In genomic region chr7:158431941-158432347, GRCh38 we compare ENCODE assay signal across 8 cellular contexts.
DNase-seq lines count a peak whose midpoint lies in the region; ATAC-seq, FAIRE-seq and TF ChIP-seq lines count a peak whose summit lies in the region.
"Had no signal": no experiment of that assay in that cellular context is flagged by ENCODE, and none has a peak within 500 bp of the region (broad histone marks: within the 10 kb centered on the region; RNA-seq: fewer than 3 reads in every experiment).

No MANE protein-coding gene starts in this region.

- in situ Hi-C loops in IMR-90 (cut with MboI; ENCODE audit: low sequenced_read_pairs), result no loop called here

- H3K27me3 Mint-ChIP-seq in astrocyte (ENCODE audit: low read depth, unreplicated experiment), result no peaks in the 10 kb centered on the region

- no peak overlapping the region for H2AK9ac ChIP-seq in IMR-90 (replicated peaks; ENCODE audit: low read depth, low read length, poor library complexity)

- no peak overlapping the region for H3K56ac ChIP-seq in IMR-90 (ENCODE audit: extremely low read depth, insufficient read depth, low read length)

- intact Hi-C loops in IMR-90 (cut with micrococcal nuclease) (no loop called here), left lung (cut with DNase I) (no loop called here)

- no peaks in the 10 kb centered on the region for H3K27me3 ChIP-seq in IMR-90 (ENCODE audit: control insufficient read depth, insufficient read depth, low read length)
- H3K27me3 ChIP-seq in astrocyte (ENCODE audit: insufficient read depth, low read length), result no peaks in the 10 kb centered on the region
- H3K27me3 ChIP-seq in left lung, result peaks cover 0 to 3% of the 10 kb centered on the region in 2 donors
- no peaks in the 10 kb centered on the region for H3K27me3 ChIP-seq in tibial nerve

- CTCF ChIA-PET in IMR-90 (lab: Yijun Ruan, JAX), result no interaction called here

- no peak overlapping the region for H3K27ac Mint-ChIP-seq in astrocyte (ENCODE audit: unreplicated experiment)

- POLR2A ChIA-PET in IMR-90 (lab: Charles Lee; ENCODE audit: unreplicated experiment), result no interaction called here

- H3K18ac ChIP-seq in IMR-90 (ENCODE audit: low read depth, low read length), result no peak overlapping the region

- H3K14ac ChIP-seq in IMR-90 (replicated peaks; ENCODE audit: low read depth, low read length), result no peak overlapping the region

- no peaks in the 10 kb centered on the region for H3K4me1 ChIP-seq in IMR-90 (ENCODE audit: control insufficient read depth, insufficient read depth, low read length)
- no peaks in the 10 kb centered on the region for H3K4me1 ChIP-seq in astrocyte (ENCODE audit: insufficient read depth, low read length)
- peaks cover 2 to 8% of the 10 kb centered on the region in 2 donors for H3K4me1 ChIP-seq in left lung
- peaks cover 0 to 11% (median 0%) of the 10 kb centered on the region in 4 donors for H3K4me1 ChIP-seq in tibial nerve

- H3K36me3 ChIP-seq in IMR-90 (ENCODE audit: control insufficient read depth, insufficient read depth, low read length), result no peaks in the 10 kb centered on the region
- H3K36me3 ChIP-seq in astrocyte (ENCODE audit: insufficient read depth, low read length), result no peaks in the 10 kb centered on the region
- no peaks in the 10 kb centered on the region for H3K36me3 ChIP-seq in left lung
- no peaks in the 10 kb centered on the region for H3K36me3 ChIP-seq in tibial nerve

- TF ChIP-seq POLR2A in IMR-90 (IDR thresholded peaks at IDR 0.05; ENCODE audit: low read depth, low read length) (no peak), tibial nerve (IDR thresholded peaks at IDR 0.05) (no peak)

- TF ChIP-seq EP300 in tibial nerve (IDR thresholded peaks at IDR 0.05), result peak in 1 of 2 donors; percentile 54

- WGBS in IMR-90 (ENCODE audit: extremely low coverage in 2 of 2, insufficient read length in 1 of 2), 2 experiments, result no CpG with 5 or more reads among the region's 14 CpGs
- WGBS in tibial nerve, 2 donors, result 63 to 65% methylated on average over 11 to 14 of the region's 14 CpGs

- H4K20me1 ChIP-seq in IMR-90 (ENCODE audit: insufficient read depth, low read length) (no peaks in the 10 kb centered on the region), astrocyte (ENCODE audit: insufficient read depth, low read length) (no peaks in the 10 kb centered on the region)

- H2AFZ ChIP-seq in IMR-90 (replicated peaks; ENCODE audit: low read length, poor library complexity), result no peak overlapping the region
- no peak overlapping the region for H2AFZ ChIP-seq in astrocyte (ENCODE audit: low read depth, low read length)

- H3K9ac ChIP-seq in IMR-90 (ENCODE audit: low read depth, low read length), result no peak overlapping the region
- peak overlapping the region; percentile 38 for H3K9ac ChIP-seq in astrocyte (ENCODE audit: low read length)

- H4K8ac ChIP-seq in IMR-90 (ENCODE audit: low read depth in 2 of 2, low read length in 2 of 2), result no peak overlapping the region

- no peak for FAIRE-seq in astrocyte (lab: Jason Lieb, UNC)
- FAIRE-seq: TTC549 had no signal

- no peak overlapping the region for H2BK120ac ChIP-seq in IMR-90 (ENCODE audit: low read depth, low read length)

- H3K9me3 ChIP-seq in IMR-90 (ENCODE audit: control insufficient read depth, insufficient read depth, low read length), result peaks cover 43% of the 10 kb centered on the region
- peaks cover 4% of the 10 kb centered on the region for H3K9me3 ChIP-seq in astrocyte (ENCODE audit: insufficient read depth, low read depth, low read length)
- no peaks in the 10 kb centered on the region for H3K9me3 ChIP-seq in left lung
- H3K9me3 ChIP-seq in tibial nerve, result no peaks in the 10 kb centered on the region

- peaks cover 7% of the 10 kb centered on the region for H3K4me1 Mint-ChIP-seq in astrocyte (ENCODE audit: low read depth, unreplicated experiment)

- no peak overlapping the region for H3K4me2 ChIP-seq in IMR-90 (ENCODE audit: low read depth, low read length)
- H3K4me2 ChIP-seq in astrocyte (ENCODE audit: low read length), result peak overlapping the region; percentile 5

- H2AK5ac ChIP-seq in IMR-90 (ENCODE audit: low read depth, low read length), result no peak overlapping the region

- no peaks in the 10 kb centered on the region for H3K79me2 ChIP-seq in astrocyte (ENCODE audit: insufficient read depth, low read length)

- no peak overlapping the region for H4K5ac ChIP-seq in IMR-90 (ENCODE audit: low read depth, low read length)

- ATAC-seq in IMR-90 (ENCODE audit: low read depth) (peak; percentile 57), left lung (peak; percentile 88), HG02981 (IDR thresholded peaks at IDR 0.05; ENCODE audit: unreplicated experiment) (no peak), GM18858 (IDR thresholded peaks at IDR 0.05; ENCODE audit: unreplicated experiment) (no peak)

- H3K79me1 ChIP-seq in IMR-90 (ENCODE audit: low read depth in 1 of 2, low read length in 2 of 2), result no peaks in the 10 kb centered on the region

- H3K36me3 Mint-ChIP-seq in astrocyte (ENCODE audit: low read depth, unreplicated experiment), result no peaks in the 10 kb centered on the region

- TF ChIP-seq CTCF in IMR-90 (conservative IDR thresholded peaks at IDR 0.05; ENCODE audit: low read depth, low read length) (no peak), astrocyte (IDR thresholded peaks at IDR 0.05; ENCODE audit: insufficient read depth, low read depth, low read length) (no peak), left lung (IDR thresholded peaks at IDR 0.05) (no peak), tibial nerve (IDR thresholded peaks at IDR 0.05) (no peak)

- no peak overlapping the region for H3K4ac ChIP-seq in IMR-90 (ENCODE audit: low read depth, low read length)

- dilution Hi-C loops in IMR-90 (cut with HindIII; ENCODE audit: low sequenced_read_pairs, unreplicated experiment), result no loop called here

- no peak overlapping the region for H2BK5ac ChIP-seq in IMR-90 (ENCODE audit: low read depth, low read length, poor library complexity, severe bottlenecking)

- no peaks in the 10 kb centered on the region for H3K9me1 ChIP-seq in IMR-90 (ENCODE audit: insufficient read depth, low read length)

- no peak for TF ChIP-seq RAD21 in IMR-90 (IDR thresholded peaks at IDR 0.05; ENCODE audit: low read length)

- H2BK15ac ChIP-seq in IMR-90 (ENCODE audit: low read depth, low read length), result no peak overlapping the region

- no peak overlapping the region for H3K27ac ChIP-seq in IMR-90 (ENCODE audit: insufficient read depth, low read length)
- peak overlapping the region; percentile 42 for H3K27ac ChIP-seq in astrocyte (ENCODE audit: low read depth, low read length)
- H3K27ac ChIP-seq in left lung, result peak overlapping the region; percentile 20 to 59
- H3K27ac ChIP-seq in tibial nerve, result peak overlapping the region in 1 of 4 donors; percentile 52

- no peak overlapping the region for H2BK20ac ChIP-seq in IMR-90 (ENCODE audit: low read depth, low read length)

- no peak overlapping the region for H4K91ac ChIP-seq in IMR-90 (ENCODE audit: insufficient read depth, low read depth, low read length)

- H3K4me3 ChIP-seq in IMR-90 (ENCODE audit: insufficient read depth, low read depth, low read length) (no peak overlapping the region), astrocyte (ENCODE audit: insufficient read depth, low read depth, low read length) (no peak overlapping the region), left lung (no peak overlapping the region), tibial nerve (no peak overlapping the region)

- DNase-seq in IMR-90, result peak; percentile 28
- peak; percentile 30 for DNase-seq in astrocyte (ENCODE audit: low read depth)
- peak in 1 of 2 donors; percentile 82 for DNase-seq in left lung
- peak; percentile 26 to 54 for DNase-seq in tibial nerve (ENCODE audit: low spot score in 2 of 2)
- DNase-seq in GF-D8 (lab: John Stamatoyannopoulos, UW), result no peak

- H3K9me3 Mint-ChIP-seq in astrocyte (ENCODE audit: unreplicated experiment), result peaks cover 8% of the 10 kb centered on the region

- H3K23ac ChIP-seq in IMR-90 (ENCODE audit: low read depth, low read length), result no peak overlapping the region

- no TSS peak for BruUV-seq in IMR-90 (replicated peaks; lab: Mats Ljungman, UMichigan)

- H3K4me3 Mint-ChIP-seq in astrocyte (ENCODE audit: unreplicated experiment), result no peak overlapping the region

TF ChIP-seq in IMR-90, 13 proteins besides CTCF, POLR2A, EP300 and RAD21:
- TF ChIP-seq, protein P1, sequence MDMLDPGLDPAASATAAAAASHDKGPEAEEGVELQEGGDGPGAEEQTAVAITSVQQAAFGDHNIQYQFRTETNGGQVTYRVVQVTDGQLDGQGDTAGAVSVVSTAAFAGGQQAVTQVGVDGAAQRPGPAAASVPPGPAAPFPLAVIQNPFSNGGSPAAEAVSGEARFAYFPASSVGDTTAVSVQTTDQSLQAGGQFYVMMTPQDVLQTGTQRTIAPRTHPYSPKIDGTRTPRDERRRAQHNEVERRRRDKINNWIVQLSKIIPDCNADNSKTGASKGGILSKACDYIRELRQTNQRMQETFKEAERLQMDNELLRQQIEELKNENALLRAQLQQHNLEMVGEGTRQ (IDR thresholded peaks at IDR 0.05; ENCODE audit: low read depth, low read length), result peak; percentile 61; the same call in 1 of the 2 replicates
- TF ChIP-seq FOS (IDR thresholded peaks at IDR 0.05; ENCODE audit: low read depth, low read length), result no peak
TF ChIP-seq in IMR-90: peak in this region for 1.

Comparison
In these comparisons a context has a peak if more than half of its experiments do, and no peak if none do; other contexts are left out.
1. ATAC-seq: peak in IMR-90 (single experiment) and left lung (single experiment); none in HG02981 (single experiment) and GM18858 (single experiment).